ENCODE assay signal across 7 cellular contexts in the genomic region with DNA sequence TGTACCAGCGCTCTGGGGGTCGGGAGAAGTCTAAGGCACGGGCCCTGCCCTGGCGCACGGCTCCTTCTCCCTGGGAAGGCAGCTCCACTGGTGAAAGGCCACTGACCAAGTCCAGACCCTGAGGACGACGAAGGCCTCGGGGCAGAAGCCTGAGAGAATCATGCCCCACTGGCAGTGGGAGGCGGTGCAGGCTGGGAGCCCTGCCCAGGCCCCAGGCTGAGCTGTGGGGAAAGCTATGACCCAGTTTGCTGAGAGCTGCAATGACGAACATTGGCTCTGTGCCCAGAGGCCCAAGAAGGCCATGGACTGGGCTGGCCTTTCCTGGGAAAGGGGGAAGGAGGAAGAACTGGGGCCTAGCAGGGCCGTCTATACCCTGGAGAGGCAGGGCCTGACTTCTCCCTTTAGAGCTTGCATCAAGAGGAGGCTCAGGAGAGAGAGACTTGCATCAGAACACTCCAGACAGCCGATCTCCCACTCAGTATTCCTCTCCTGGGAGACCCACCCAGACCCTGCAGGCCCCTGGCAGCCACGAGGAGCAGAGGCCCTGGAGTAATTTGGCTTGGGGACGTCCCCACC. TPM values are rescaled to one million over a fixed set of nuclear protein-coding genes. Genes with fewer than 3 reads are reported as not detected.
DNase-seq lines count a peak whose midpoint lies in the region; ATAC-seq and TF ChIP-seq lines count a peak whose summit lies in the region.

No MANE protein-coding gene starts in this region.

- ATAC-seq in left lung (peak; percentile 90), HG03439 (IDR thresholded peaks at IDR 0.05; ENCODE audit: unreplicated experiment) (no peak), GM21381 (IDR thresholded peaks at IDR 0.05; ENCODE audit: unreplicated experiment) (no peak)

- intact Hi-C loops in left lung (cut with DNase I), result no loop called here

- H3K4me3 ChIP-seq in GM12865 (ENCODE audit: low read depth, low read length), result no peak overlapping the region
- no peak overlapping the region for H3K4me3 ChIP-seq in left lung
- peak overlapping the region in 1 of 5 donors; percentile 17 for H3K4me3 ChIP-seq in subcutaneous abdominal adipose tissue (ENCODE audit: low read depth in 1 of 5, low read length in 5 of 5)

- no peaks in the 10 kb centered on the region for H3K27me3 ChIP-seq in left lung
- H3K27me3 ChIP-seq in subcutaneous abdominal adipose tissue (ENCODE audit: control insufficient read depth in 5 of 5, insufficient read depth in 4 of 5, low read length in 5 of 5), result no peaks in the 10 kb centered on the region

- DNase-seq in GM12865 (ENCODE audit: low read depth) (no peak), NCI-H460 (ENCODE audit: extremely low read depth, low read depth) (peak; percentile 99), left lung (peak; percentile 93 to 97)

- peak; percentile 17 for TF ChIP-seq CTCF in GM12865 (IDR thresholded peaks at IDR 0.05; ENCODE audit: insufficient read depth, low read depth, low read length, missing control alignments)
- peak; percentile 44 to 89 for TF ChIP-seq CTCF in left lung (IDR thresholded peaks at IDR 0.05)

- H3K27ac ChIP-seq in cingulate gyrus (ENCODE audit: low read depth, low read length) (peak overlapping the region; percentile 99), left lung (peak overlapping the region; percentile 81 to 94), subcutaneous abdominal adipose tissue (ENCODE audit: low read depth, low read length) (peak overlapping the region; percentile 99)

- peak overlapping the region; percentile 65 to 77 (median 72) for H3K9ac ChIP-seq in subcutaneous abdominal adipose tissue (ENCODE audit: low read length in 5 of 5)

- H3K9me3 ChIP-seq in left lung (no peaks in the 10 kb centered on the region), subcutaneous abdominal adipose tissue (ENCODE audit: control insufficient read depth in 5 of 5, low read length in 5 of 5) (no peaks in the 10 kb centered on the region)

- H3K4me1 ChIP-seq in left lung (peaks cover 43 to 65% of the 10 kb centered on the region in 2 donors), subcutaneous abdominal adipose tissue (ENCODE audit: control insufficient read depth in 5 of 5, insufficient read depth in 5 of 5, low read length in 5 of 5) (peaks cover 47 to 82% (median 70%) of the 10 kb centered on the region in 5 donors)

- H3K36me3 ChIP-seq in left lung, result peaks cover 0 to 40% of the 10 kb centered on the region in 2 donors
- peaks cover 0 to 35% (median 35%) of the 10 kb centered on the region in 5 donors for H3K36me3 ChIP-seq in subcutaneous abdominal adipose tissue (ENCODE audit: control insufficient read depth in 5 of 5, insufficient read depth in 5 of 5, low read length in 5 of 5)

RNA-seq across cellular contexts. Expression of a gene that starts 32.9 kb away (rescaled TPM):
- 34.5 TPM in 2 replicates for total RNA-seq in NCI-H460 (2014; rRNA removed; shearing (Covaris generic))
- polyA plus RNA-seq in NCI-H460 (2014; cell fraction: nucleus; rRNA removed), result 17.1 and 31.3 TPM in 2 replicates
- total RNA-seq in left lung, result 10 to 100 TPM; 36.1 to 39.7 TPM

RNA-seq across cellular contexts. Expression of a gene that starts 49.0 kb away (rescaled TPM):
- total RNA-seq in NCI-H460 (2014; rRNA removed; shearing (Covaris generic)), result under 0.01 TPM in 1 of 2 replicates, not detected in the other
- polyA plus RNA-seq in NCI-H460 (2014; cell fraction: nucleus; rRNA removed), result 0.04 TPM in 1 of 2 replicates, not detected in the other
- total RNA-seq in left lung, result under 1 TPM; 0.15 to 0.37 TPM
